ENCODE assay signal across 8 cellular contexts in the genomic region with DNA sequence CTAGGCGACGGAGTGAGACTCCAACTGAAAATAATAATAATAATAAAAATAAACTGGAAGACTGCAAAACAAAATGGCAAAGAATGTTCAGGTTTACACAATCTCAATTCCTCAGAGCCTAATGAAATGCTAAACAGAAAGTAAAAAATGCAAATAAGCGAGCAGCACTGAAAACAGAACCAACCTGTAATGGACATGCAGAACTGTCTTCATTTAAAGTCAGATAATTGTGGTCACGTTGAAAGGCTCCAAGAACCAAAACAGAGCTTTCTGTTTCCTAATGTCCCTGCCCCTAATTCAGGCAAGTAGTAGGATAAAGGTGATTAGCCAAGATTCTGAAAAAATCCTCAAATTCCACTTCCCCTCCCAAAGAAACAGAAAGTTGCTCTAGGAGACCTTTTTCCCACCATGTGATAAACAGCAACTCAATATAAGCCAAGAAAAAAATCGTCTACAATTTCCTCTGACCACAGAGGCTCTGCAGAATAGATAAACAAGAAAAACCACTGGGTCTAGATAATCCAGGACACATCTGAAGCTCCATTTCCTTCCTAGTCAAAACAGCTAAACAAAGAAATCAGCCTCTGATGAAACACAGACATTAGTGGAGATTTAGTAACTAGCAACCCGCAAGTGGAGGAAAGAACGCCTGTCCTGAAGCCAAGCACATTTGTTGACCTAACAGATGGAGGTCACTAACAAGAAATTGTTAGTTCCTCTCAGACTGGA. TPM values are rescaled to one million over a fixed set of nuclear protein-coding genes. Genes with fewer than 3 reads are reported as not detected.
A peak's percentile ranks its signal among the peaks of the same experiment; 100 is the strongest.
DNase-seq lines count a peak whose midpoint lies in the region; ATAC-seq, FAIRE-seq and TF ChIP-seq lines count a peak whose summit lies in the region.

No MANE protein-coding gene starts in this region.

- H3K9me3 ChIP-seq in SJSA1 (replicated peaks), result no peaks in the 10 kb centered on the region
- H3K9me3 ChIP-seq in small intestine (ENCODE audit: control insufficient read depth, low read depth), result no peaks in the 10 kb centered on the region

- no peak for TF ChIP-seq CTCF in GM13977 (IDR thresholded peaks at IDR 0.05; ENCODE audit: extremely low read depth, insufficient read depth, missing control alignments)

- DNase-seq in GM13977 (ENCODE audit: low spot score) (peak; percentile 31), SJSA1 (ENCODE audit: low read depth in 1 of 2, low spot score in 2 of 2) (peak in 1 of 2 experiments; percentile 77), fibroblast of peridontal ligament (ENCODE audit: extremely low read depth) (peak; percentile 97), small intestine (peak; percentile 17), left cardiac atrium (no peak)

- 44 to 72% (median 54%) methylated on average over 7 of the region's 7 CpGs for WGBS in small intestine, 3 donors

- H3K4me3 ChIP-seq in SJSA1 (peak overlapping the region; percentile 3), small intestine (ENCODE audit: low read depth in 1 of 2, low read length in 2 of 2) (no peak overlapping the region)

- H3K27ac ChIP-seq in SJSA1, result peak overlapping the region; percentile 36
- H3K27ac ChIP-seq in small intestine (ENCODE audit: low read depth in 1 of 2, low read length in 1 of 2), result peak overlapping the region; percentile 14 to 77

- intact Hi-C loops in left cardiac atrium (cut with DNase I), result loop anchor here in 1 of 2 donors (5.0 kb wide), 1 partner anchor 338 kb away; no protein-coding TSS in a partner anchor

- H3K36me3 ChIP-seq in SJSA1 (peaks cover 6% of the 10 kb centered on the region; the same call in 1 of the 2 replicates), small intestine (ENCODE audit: control insufficient read depth in 2 of 2, insufficient read depth in 2 of 2, low read length in 2 of 2) (no peaks in the 10 kb centered on the region)

- ATAC-seq in HG02678 (IDR thresholded peaks at IDR 0.05; ENCODE audit: unreplicated experiment) (peak; percentile 17), GM21737 (IDR thresholded peaks at IDR 0.05; ENCODE audit: unreplicated experiment) (no peak), left cardiac atrium (no peak), HG02610 (IDR thresholded peaks at IDR 0.05; ENCODE audit: unreplicated experiment) (no peak)

- H3K4me1 ChIP-seq in SJSA1 (replicated peaks), result peaks cover 49% of the 10 kb centered on the region
- H3K4me1 ChIP-seq in small intestine (ENCODE audit: control insufficient read depth in 2 of 2, insufficient read depth in 1 of 2, low read depth in 1 of 2, low read length in 1 of 2), result peaks cover 0 to 2% of the 10 kb centered on the region in 2 donors

- in situ Hi-C loops in GM13977 (cut with MboI; ENCODE audit: low pct_unique_long_range_greater_than_20kb, low sequenced_read_pairs, unreplicated experiment), result no loop called here

- FAIRE-seq in small intestine (lab: Jason Lieb, UNC), result no peak

- H3K27me3 ChIP-seq in SJSA1 (replicated peaks), result no peaks in the 10 kb centered on the region
- no peaks in the 10 kb centered on the region for H3K27me3 ChIP-seq in small intestine (ENCODE audit: control insufficient read depth in 2 of 2, insufficient read depth in 2 of 2, low read length in 2 of 2)

RNA-seq across cellular contexts. Expression of a gene that starts 3.0 kb away (rescaled TPM):
- 36.3 and 47.8 TPM in 2 replicates for total RNA-seq in SJSA1 (2014; rRNA removed; shearing (Covaris generic))
- polyA plus RNA-seq in small intestine, result 10 to 100 TPM in 1 of 3 donors, 1 to 10 TPM in 2; 3.6 to 11.0 (median 5.9) TPM
- total RNA-seq in left cardiac atrium, result 1 to 10 TPM; 7.1 to 9.1 TPM
